In the genomic region with DNA sequence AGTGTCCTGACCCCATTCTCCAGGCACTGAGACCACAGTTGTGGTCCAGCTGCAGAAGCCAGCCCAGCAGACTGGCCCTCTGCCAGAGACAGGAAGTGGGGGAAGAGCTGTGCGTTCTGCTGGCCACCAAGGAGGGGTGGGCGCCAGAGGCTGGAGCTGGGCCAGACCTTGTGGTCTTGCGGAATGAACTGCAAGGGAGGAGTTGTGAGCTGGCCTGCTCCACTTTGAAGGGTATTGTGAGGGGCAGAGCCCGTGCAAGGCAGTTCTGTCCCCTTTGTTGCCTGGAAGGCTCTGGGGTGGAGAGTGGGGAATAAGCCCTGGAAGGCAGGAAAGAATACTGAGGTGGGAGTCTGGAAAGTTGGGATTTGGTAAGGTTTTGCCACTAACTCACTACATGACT, we compare ENCODE assay signal across 1 cellular context.
TF ChIP-seq lines count a peak whose summit lies in the region.

No MANE protein-coding gene starts in this region.

TF ChIP-seq in HEK293, 187 proteins besides CTCF, POLR2A, EP300 and RAD21 (continued from another document):
- TF ChIP-seq ZNF138 (tag by site-specific recombination; IDR thresholded peaks at IDR 0.05; ENCODE audit: borderline replicate concordance): no peak
- TF ChIP-seq ZNF777 (tag by site-specific recombination; IDR thresholded peaks at IDR 0.05; ENCODE audit: borderline replicate concordance): no peak
- no peak for TF ChIP-seq ZNF157 (tag by site-specific recombination; IDR thresholded peaks at IDR 0.05)
- no peak for TF ChIP-seq ZNF223 (tag by site-specific recombination; IDR thresholded peaks at IDR 0.05)
- TF ChIP-seq, protein P1, sequence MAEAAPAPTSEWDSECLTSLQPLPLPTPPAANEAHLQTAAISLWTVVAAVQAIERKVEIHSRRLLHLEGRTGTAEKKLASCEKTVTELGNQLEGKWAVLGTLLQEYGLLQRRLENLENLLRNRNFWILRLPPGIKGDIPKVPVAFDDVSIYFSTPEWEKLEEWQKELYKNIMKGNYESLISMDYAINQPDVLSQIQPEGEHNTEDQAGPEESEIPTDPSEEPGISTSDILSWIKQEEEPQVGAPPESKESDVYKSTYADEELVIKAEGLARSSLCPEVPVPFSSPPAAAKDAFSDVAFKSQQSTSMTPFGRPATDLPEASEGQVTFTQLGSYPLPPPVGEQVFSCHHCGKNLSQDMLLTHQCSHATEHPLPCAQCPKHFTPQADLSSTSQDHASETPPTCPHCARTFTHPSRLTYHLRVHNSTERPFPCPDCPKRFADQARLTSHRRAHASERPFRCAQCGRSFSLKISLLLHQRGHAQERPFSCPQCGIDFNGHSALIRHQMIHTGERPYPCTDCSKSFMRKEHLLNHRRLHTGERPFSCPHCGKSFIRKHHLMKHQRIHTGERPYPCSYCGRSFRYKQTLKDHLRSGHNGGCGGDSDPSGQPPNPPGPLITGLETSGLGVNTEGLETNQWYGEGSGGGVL (tag by site-specific recombination; IDR thresholded peaks at IDR 0.05): peak; percentile 62; the same call in 1 of the 2 replicates
